In the genomic region with DNA sequence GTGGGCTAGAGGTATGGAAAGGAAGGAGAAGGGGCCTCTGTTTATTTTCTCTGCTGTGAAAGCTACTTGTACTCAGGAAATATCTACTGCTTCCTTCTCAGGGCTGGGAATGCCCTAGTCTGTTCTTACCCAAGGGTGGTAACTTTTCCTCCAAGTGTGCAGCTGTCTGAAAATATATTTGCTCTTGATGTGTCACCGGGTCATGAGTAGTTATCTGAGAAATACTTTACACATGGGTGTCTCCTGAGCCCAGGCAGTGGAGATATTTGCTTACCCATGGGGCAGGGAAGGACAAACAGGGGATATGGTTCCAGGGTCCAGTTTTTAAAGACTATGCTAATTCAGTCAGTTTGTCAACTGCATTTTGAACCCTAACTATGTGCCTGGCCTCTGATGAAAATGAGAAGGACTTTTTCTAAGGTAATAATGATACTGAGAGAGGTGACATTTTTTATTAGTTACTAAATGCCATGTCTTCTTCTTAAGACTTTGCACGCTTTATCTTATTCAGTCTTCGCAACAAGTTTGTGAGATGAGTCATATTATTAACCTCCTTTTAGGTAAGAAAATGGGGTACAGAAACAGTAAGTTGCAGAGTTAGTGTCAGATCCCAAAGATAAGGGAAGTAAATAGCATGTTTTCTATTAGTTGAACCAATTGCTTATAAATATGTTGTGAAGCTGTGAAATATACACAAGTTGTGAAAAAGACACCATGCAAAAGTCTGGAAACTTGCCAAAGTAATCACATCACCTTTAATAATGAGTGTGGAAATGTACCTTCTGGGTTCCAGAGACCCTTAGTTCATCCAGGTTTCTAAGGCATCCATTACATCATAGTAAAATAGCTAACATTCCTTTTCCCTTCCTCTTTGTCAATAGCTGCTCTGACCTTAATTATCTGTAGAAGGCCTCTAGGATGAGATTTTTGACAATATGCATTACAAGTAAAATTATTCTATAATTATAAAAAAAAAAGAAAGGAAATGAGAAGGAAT, we compare ENCODE assay signal across 15 cellular contexts. TPM values are rescaled to one million over a fixed set of nuclear protein-coding genes. Genes with fewer than 3 reads are reported as not detected.
DNase-seq lines count a peak whose midpoint lies in the region; ATAC-seq, FAIRE-seq and TF ChIP-seq lines count a peak whose summit lies in the region.
"Had no signal": no experiment of that assay in that cellular context is flagged by ENCODE, and none has a peak within 500 bp of the region (broad histone marks: within the 10 kb centered on the region; RNA-seq: fewer than 3 reads in every experiment).

No MANE protein-coding gene starts in this region.

- peak overlapping the region; percentile 45 for H3K4me3 Mint-ChIP-seq in T-helper 2 cell treated with Interferon-gamma antibody and Interleukin-4, amounts not matched to agents 5 μg/mL and 100 μg/mL, for 36 hours
- H3K4me3 Mint-ChIP-seq in activated CD4-positive, alpha-beta memory T cell treated with anti-CD3 and anti-CD28 coated beads for 36 hours = no peak overlapping the region
- H3K4me3 Mint-ChIP-seq: activated naive CD8-positive, alpha-beta T cell treated with anti-CD3 and anti-CD28 coated beads, Interleukin-2, amount 50 U/mL, for 24 hours; IgD-negative memory B cell had no signal

- TF ChIP-seq CTCF in A549 (IDR thresholded peaks at IDR 0.05) (no peak), left lung (IDR thresholded peaks at IDR 0.05) (no peak)

- H3K36me3 Mint-ChIP-seq in T-helper 2 cell treated with Interferon-gamma antibody and Interleukin-4, amounts not matched to agents 5 μg/mL and 100 μg/mL, for 36 hours (ENCODE audit: low read depth) = peaks cover 19% of the 10 kb centered on the region
- no peaks in the 10 kb centered on the region for H3K36me3 Mint-ChIP-seq in activated CD4-positive, alpha-beta memory T cell treated with anti-CD3 and anti-CD28 coated beads for 36 hours

- H3K9me3 ChIP-seq in A549 (no peaks in the 10 kb centered on the region), left lung (no peaks in the 10 kb centered on the region)
- H3K9me3 ChIP-seq: BE2C, thoracic aorta had no signal

- H3K4me2 ChIP-seq in A549 = peak overlapping the region; percentile 80

- H3K4me1 Mint-ChIP-seq in T-helper 2 cell treated with Interferon-gamma antibody and Interleukin-4, amounts not matched to agents 5 μg/mL and 100 μg/mL, for 36 hours (ENCODE audit: low read depth) = peaks cover 37% of the 10 kb centered on the region
- peaks cover 11% of the 10 kb centered on the region for H3K4me1 Mint-ChIP-seq in activated CD4-positive, alpha-beta memory T cell treated with anti-CD3 and anti-CD28 coated beads for 36 hours (ENCODE audit: low read depth)
- H3K4me1 Mint-ChIP-seq: IgD-negative memory B cell had no signal

- H3K4me1 ChIP-seq in A549 = peaks cover 53% of the 10 kb centered on the region
- no peaks in the 10 kb centered on the region for H3K4me1 ChIP-seq in left lung
- H3K4me1 ChIP-seq: BE2C, parathyroid adenoma had no signal

- peak; percentile 72 to 78; a peak in 4 of 5 replicates for TF ChIP-seq EP300 in A549 (IDR thresholded peaks at IDR 0.05)

- ATAC-seq in A549 (peak; percentile 98 to 99), GM19463 (IDR thresholded peaks at IDR 0.05; ENCODE audit: unreplicated experiment) (peak; percentile 49), left lung (peak; percentile 93)
- ATAC-seq: activated naive CD8-positive, alpha-beta T cell treated with anti-CD3 and anti-CD28 coated beads, Interleukin-2, amount 50 U/mL, for 24 hours had no signal

- peak; percentile 66 to 95 for DNase-seq in A549 (ENCODE audit: low read depth in 1 of 2, low spot score in 1 of 2)
- no peak for DNase-seq in T-helper 2 cell treated with Interferon-gamma antibody and Interleukin-4, amounts not matched to agents 5 μg/mL and 100 μg/mL, for 36 hours (ENCODE audit: low spot score)
- DNase-seq in left lung = no peak
- DNase-seq in H4 (ENCODE audit: low spot score) = no peak
- DNase-seq in stimulated activated CD4-positive, alpha-beta T cell treated with anti-CD3 and anti-CD28 coated beads, Interleukin-4, amount 100 ng/mL, for 4 hours = no peak
- DNase-seq in activated CD4-positive, alpha-beta memory T cell treated with anti-CD3 and anti-CD28 coated beads for 36 hours = no peak
- DNase-seq in NCI-H2227 (lab: John Stamatoyannopoulos, UW; ENCODE audit: unreplicated experiment) = no peak
- DNase-seq: activated CD4-positive, alpha-beta T cell treated with anti-CD3 and anti-CD28 coated beads, Interleukin-2, amount 50 U/mL, for 1 hour; activated naive CD8-positive, alpha-beta T cell treated with anti-CD3 and anti-CD28 coated beads, Interleukin-2, amount 50 U/mL, for 24 hours; BE2C had no signal

- TF ChIP-seq POLR2A in A549 (IDR thresholded peaks at IDR 0.05; ENCODE audit: low read length) = no peak

- CTCF ChIA-PET in A549 (lab: Yijun Ruan, JAX) = interaction anchor here (1.0 to 1.5 kb wide), 6 partner anchors 10 to 42 kb away, joined by 3 to 6 read pairs (median 4); no protein-coding TSS in a partner anchor
- CTCF ChIA-PET in activated CD4-positive, alpha-beta memory T cell treated with anti-CD3 and anti-CD28 coated beads for 36 hours (lab: Charles Lee) = no interaction called here

- POLR2A ChIA-PET in A549 (lab: Yijun Ruan, JAX) = interaction anchor here (0.8 to 1.2 kb wide), 4 partner anchors 9 to 69 kb away, joined by 3 to 7 read pairs (median 4); a partner anchor contains a TSS
- POLR2A ChIA-PET in activated CD4-positive, alpha-beta memory T cell treated with anti-CD3 and anti-CD28 coated beads for 36 hours (lab: Charles Lee) = interaction anchor here (1.8 kb wide), 1 partner anchor 14 kb away, joined by 3 read pairs; no protein-coding TSS in a partner anchor

- 2% methylated on average over 3 of the region's 3 CpGs for WGBS in A549 (ENCODE audit: missing lambda C conversion rate)

- peak; percentile 93 for FAIRE-seq in A549 (lab: Jason Lieb, UNC)
- FAIRE-seq: endometrium had no signal

- H3K27me3 Mint-ChIP-seq in T-helper 2 cell treated with Interferon-gamma antibody and Interleukin-4, amounts not matched to agents 5 μg/mL and 100 μg/mL, for 36 hours (ENCODE audit: low read depth) = peaks cover 2% of the 10 kb centered on the region
- no peaks in the 10 kb centered on the region for H3K27me3 Mint-ChIP-seq in activated CD4-positive, alpha-beta memory T cell treated with anti-CD3 and anti-CD28 coated beads for 36 hours
- H3K27me3 Mint-ChIP-seq: activated naive CD8-positive, alpha-beta T cell treated with anti-CD3 and anti-CD28 coated beads, Interleukin-2, amount 50 U/mL, for 24 hours; IgD-negative memory B cell had no signal

- peak overlapping the region; percentile 60 for H3K27ac Mint-ChIP-seq in T-helper 2 cell treated with Interferon-gamma antibody and Interleukin-4, amounts not matched to agents 5 μg/mL and 100 μg/mL, for 36 hours
- H3K27ac Mint-ChIP-seq in activated CD4-positive, alpha-beta memory T cell treated with anti-CD3 and anti-CD28 coated beads for 36 hours = no peak overlapping the region
- H3K27ac Mint-ChIP-seq: activated naive CD8-positive, alpha-beta T cell treated with anti-CD3 and anti-CD28 coated beads, Interleukin-2, amount 50 U/mL, for 24 hours had no signal

- TF ChIP-seq RAD21 in A549 (conservative IDR thresholded peaks at IDR 0.05 in 1 of 2, IDR thresholded peaks at IDR 0.05 in 1 of 2) = peak; percentile 14 to 53; a peak in 3 of 5 replicates

- H3K27ac ChIP-seq in A549 = peak overlapping the region; percentile 86 to 96
- peak overlapping the region in 1 of 2 donors; percentile 15 for H3K27ac ChIP-seq in left lung
- H3K27ac ChIP-seq: parathyroid adenoma, thoracic aorta had no signal

- H3K9me3 Mint-ChIP-seq in T-helper 2 cell treated with Interferon-gamma antibody and Interleukin-4, amounts not matched to agents 5 μg/mL and 100 μg/mL, for 36 hours = no peaks in the 10 kb centered on the region
- peaks cover under 1% of the 10 kb centered on the region for H3K9me3 Mint-ChIP-seq in activated CD4-positive, alpha-beta memory T cell treated with anti-CD3 and anti-CD28 coated beads for 36 hours
- H3K9me3 Mint-ChIP-seq: activated naive CD8-positive, alpha-beta T cell treated with anti-CD3 and anti-CD28 coated beads, Interleukin-2, amount 50 U/mL, for 24 hours had no signal

- no peaks in the 10 kb centered on the region for H3K36me3 ChIP-seq in left lung
- H3K36me3 ChIP-seq: BE2C, thoracic aorta had no signal

- H3K27me3 ChIP-seq in left lung = no peaks in the 10 kb centered on the region

- intact Hi-C loops in left lung (cut with DNase I) = no loop called here
- intact Hi-C loops in activated CD4-positive, alpha-beta memory T cell treated with anti-CD3 and anti-CD28 coated beads for 36 hours (cut with micrococcal nuclease) = no loop called here

- H3K4me3 ChIP-seq in A549 = peak overlapping the region; percentile 3; the same call in 1 of the 3 replicates
- no peak overlapping the region for H3K4me3 ChIP-seq in left lung
- H3K4me3 ChIP-seq: thoracic aorta had no signal

TF ChIP-seq in A549, 52 proteins besides CTCF, POLR2A, EP300 and RAD21 (continues in another document):
- TF ChIP-seq FOSL2 (IDR thresholded peaks at IDR 0.05) (0 out of 2 replicates have a peak, but pooled peaks have one; percentile 50), FOSL2 (CRISPR knock-in tag; IDR thresholded peaks at IDR 0.05) (peak; percentile 83), HOXA7 (CRISPR knock-in tag; IDR thresholded peaks at IDR 0.05) (no peak), RARB (CRISPR knock-in tag; IDR thresholded peaks at IDR 0.05) (no peak), FOSB (CRISPR knock-in tag; IDR thresholded peaks at IDR 0.05) (no peak), SMC3 (IDR thresholded peaks at IDR 0.05) (peak; percentile 34; the same call in 1 of the 3 replicates)
- TF ChIP-seq, protein P1, sequence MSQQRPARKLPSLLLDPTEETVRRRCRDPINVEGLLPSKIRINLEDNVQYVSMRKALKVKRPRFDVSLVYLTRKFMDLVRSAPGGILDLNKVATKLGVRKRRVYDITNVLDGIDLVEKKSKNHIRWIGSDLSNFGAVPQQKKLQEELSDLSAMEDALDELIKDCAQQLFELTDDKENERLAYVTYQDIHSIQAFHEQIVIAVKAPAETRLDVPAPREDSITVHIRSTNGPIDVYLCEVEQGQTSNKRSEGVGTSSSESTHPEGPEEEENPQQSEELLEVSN (IDR thresholded peaks at IDR 0.05; ENCODE audit: borderline replicate concordance, low read depth) = no peak

RNA-seq across cellular contexts. Expression of a gene that starts 22.8 kb away (rescaled TPM):
- polyA plus RNA-seq in A549 (2011; rRNA removed) (34.2 and 41.6 TPM in 2 replicates), A549 (2017; fragmentation: RNase III; extraction: RNeasy Plus Mini Kit Qiagen cat#74134 plus additional on column Dnase treatment) (10.8 to 15.5 TPM (median 11.6 TPM) in 3 replicates)
- polyA plus RNA-seq in A549 (2012; cell fraction: cytosol; rRNA removed) = 4.1 and 4.6 TPM in 2 replicates
- 5.4 and 13.3 TPM in 2 replicates for polyA plus RNA-seq in A549 (2012; cell fraction: nucleus; rRNA removed)
- polyA minus RNA-seq in A549 (2011; rRNA and poly(A)+ RNA removed) = 15.1 and 16.5 TPM in 2 replicates
- total RNA-seq in left lung = 10 to 100 TPM; 21.3 to 39.7 TPM
- total RNA-seq in H4 (2014; rRNA removed; shearing (Covaris generic)) = 56.5 and 61.4 TPM in 2 replicates
- 10 to 100 TPM; 10.2 TPM for total RNA-seq in activated CD4-positive, alpha-beta memory T cell treated with anti-CD3 and anti-CD28 coated beads for 36 hours

Comparison
In these comparisons a context has a peak if more than half of its experiments do, and no peak if none do; other contexts are left out.
1. DNase-seq: peak in A549 (2 of 2); none in T-helper 2 cell treated with Interferon-gamma antibody and Interleukin-4, amounts not matched to agents 5 μg/mL and 100 μg/mL, for 36 hours (single experiment), left lung (0 of 2), H4 (single experiment), stimulated activated CD4-positive, alpha-beta T cell treated with anti-CD3 and anti-CD28 coated beads, Interleukin-4, amount 100 ng/mL, for 4 hours (0 of 2), activated CD4-positive, alpha-beta memory T cell treated with anti-CD3 and anti-CD28 coated beads for 36 hours (single experiment) and NCI-H2227 (single experiment).
2. Peak in every context shown above with its lines, with median percentiles within 50 percentile points of each other: ATAC-seq.